Comparison of ENCODE assay signal across 16 cellular contexts in genomic region chr1:197441990-197442389, GRCh38.
DNase-seq lines count a peak whose midpoint lies in the region; ATAC-seq, FAIRE-seq and TF ChIP-seq lines count a peak whose summit lies in the region.
"Had no signal": no experiment of that assay in that cellular context is flagged by ENCODE, and none has a peak within 500 bp of the region (broad histone marks: within the 10 kb centered on the region; RNA-seq: fewer than 3 reads in every experiment).

No MANE protein-coding gene starts in this region.

- H4K20me1 ChIP-seq in neural progenitor cell (ENCODE audit: low read depth), result no peaks in the 10 kb centered on the region
- H4K20me1 ChIP-seq: BLaER1 had no signal

- in situ Hi-C loops in astrocyte of the cerebellum (cut with HindIII; ENCODE audit: low sequenced_read_pairs), result no loop called here

- H3K4me1 Mint-ChIP-seq in neural progenitor cell, result peaks cover 18% of the 10 kb centered on the region
- H3K4me1 Mint-ChIP-seq in activated CD4-positive, alpha-beta memory T cell treated with anti-CD3 and anti-CD28 coated beads, Interleukin-2, amount 10 ng/mL, durations not matched to agents 7 days and 5 days, result no peaks in the 10 kb centered on the region
- H3K4me1 Mint-ChIP-seq: activated naive CD8-positive, alpha-beta T cell treated with anti-CD3 and anti-CD28 coated beads for 36 hours; naive thymus-derived CD8-positive, alpha-beta T cell had no signal

- 22 to 24% (median 23%) methylated on average over 8 of the region's 8 CpGs for WGBS in heart left ventricle, 4 donors

- intact Hi-C loops in heart left ventricle (cut with DNase I), result no loop called here

- ATAC-seq in heart left ventricle, result peak in 3 of 4 donors; percentile 37 to 78 (median 75)
- ATAC-seq: naive thymus-derived CD8-positive, alpha-beta T cell had no signal

- POLR2A ChIA-PET in activated CD4-positive, alpha-beta memory T cell treated with anti-CD3 and anti-CD28 coated beads, Interleukin-2, amount 10 ng/mL, durations not matched to agents 7 days and 5 days (lab: Charles Lee), result no interaction called here

- no peaks in the 10 kb centered on the region for H3K9me3 Mint-ChIP-seq in neural progenitor cell
- H3K9me3 Mint-ChIP-seq in activated CD4-positive, alpha-beta memory T cell treated with anti-CD3 and anti-CD28 coated beads, Interleukin-2, amount 10 ng/mL, durations not matched to agents 7 days and 5 days, result no peaks in the 10 kb centered on the region
- H3K9me3 Mint-ChIP-seq: activated naive CD8-positive, alpha-beta T cell treated with anti-CD3 and anti-CD28 coated beads for 36 hours; naive thymus-derived CD8-positive, alpha-beta T cell had no signal

- peak; percentile 18 for DNase-seq in EL
- DNase-seq in astrocyte of the cerebellum (ENCODE audit: low read depth), result peak; percentile 59
- peak in 4 of 5 donors; percentile 18 to 57 (median 50) for DNase-seq in heart left ventricle
- DNase-seq in neural progenitor cell (ENCODE audit: low spot score), result peak; percentile 30
- no peak for DNase-seq in NCI-H1436 treated with DMSO at 0.1 percent for 48 hours (lab: John Stamatoyannopoulos, UW)
- DNase-seq in LoVo (ENCODE audit: low spot score), result no peak
- no peak for DNase-seq in urothelium cell line (ENCODE audit: low spot score)
- no peak for DNase-seq in activated CD4-positive, alpha-beta memory T cell treated with anti-CD3 and anti-CD28 coated beads, Interleukin-2, amount 10 ng/mL, durations not matched to agents 7 days and 5 days
- DNase-seq: activated CD8-positive, alpha-beta memory T cell treated with anti-CD3 and anti-CD28 coated beads, Interleukin-2, amount 50 U/mL, for 4 hours; activated naive CD8-positive, alpha-beta T cell treated with anti-CD3 and anti-CD28 coated beads for 36 hours; GF-D8; MV-4-11; naive thymus-derived CD8-positive, alpha-beta T cell; NCI-H510A had no signal

- H3K27me3 ChIP-seq in heart left ventricle (no peaks in the 10 kb centered on the region), neural progenitor cell (no peaks in the 10 kb centered on the region)
- H3K27me3 ChIP-seq: BLaER1 had no signal

- H3K36me3 Mint-ChIP-seq in neural progenitor cell, result no peaks in the 10 kb centered on the region
- no peaks in the 10 kb centered on the region for H3K36me3 Mint-ChIP-seq in activated CD4-positive, alpha-beta memory T cell treated with anti-CD3 and anti-CD28 coated beads, Interleukin-2, amount 10 ng/mL, durations not matched to agents 7 days and 5 days (ENCODE audit: low read depth)
- H3K36me3 Mint-ChIP-seq: activated naive CD8-positive, alpha-beta T cell treated with anti-CD3 and anti-CD28 coated beads for 36 hours had no signal

- H3K4me2 ChIP-seq in neural progenitor cell, result no peak overlapping the region
- H3K4me2 ChIP-seq: BLaER1 had no signal

- TF ChIP-seq POLR2A in heart left ventricle (IDR thresholded peaks at IDR 0.05), result no peak

- CTCF ChIA-PET in activated CD4-positive, alpha-beta memory T cell treated with anti-CD3 and anti-CD28 coated beads, Interleukin-2, amount 10 ng/mL, durations not matched to agents 7 days and 5 days (lab: Charles Lee), result no interaction called here

- H3K9ac ChIP-seq in neural progenitor cell, result no peak overlapping the region
- H3K9ac ChIP-seq: BLaER1 had no signal

- H3K27ac Mint-ChIP-seq in neural progenitor cell, result no peak overlapping the region
- H3K27ac Mint-ChIP-seq in activated CD4-positive, alpha-beta memory T cell treated with anti-CD3 and anti-CD28 coated beads, Interleukin-2, amount 10 ng/mL, durations not matched to agents 7 days and 5 days, result no peak overlapping the region
- H3K27ac Mint-ChIP-seq: activated naive CD8-positive, alpha-beta T cell treated with anti-CD3 and anti-CD28 coated beads for 36 hours; naive thymus-derived CD8-positive, alpha-beta T cell had no signal

- H3K27me3 Mint-ChIP-seq in neural progenitor cell (ENCODE audit: insufficient read depth, low read depth), result peaks cover 2% of the 10 kb centered on the region
- peaks cover 2% of the 10 kb centered on the region for H3K27me3 Mint-ChIP-seq in activated CD4-positive, alpha-beta memory T cell treated with anti-CD3 and anti-CD28 coated beads, Interleukin-2, amount 10 ng/mL, durations not matched to agents 7 days and 5 days
- H3K27me3 Mint-ChIP-seq: activated naive CD8-positive, alpha-beta T cell treated with anti-CD3 and anti-CD28 coated beads for 36 hours had no signal

- H2AFZ ChIP-seq in neural progenitor cell (replicated peaks), result peak overlapping the region; percentile 76

- H3K9me3 ChIP-seq in heart left ventricle (no peaks in the 10 kb centered on the region), neural progenitor cell (ENCODE audit: low read depth) (no peaks in the 10 kb centered on the region)
- H3K9me3 ChIP-seq: BLaER1 had no signal

- no peaks in the 10 kb centered on the region for H3K79me2 ChIP-seq in neural progenitor cell (ENCODE audit: low read depth)

- TF ChIP-seq CTCF in astrocyte of the cerebellum (IDR thresholded peaks at IDR 0.05; ENCODE audit: low read depth, low read length, missing control alignments) (no peak), heart left ventricle (IDR thresholded peaks at IDR 0.05) (no peak), neural progenitor cell (IDR thresholded peaks at IDR 0.05) (no peak)

- H3K27ac ChIP-seq in heart left ventricle (no peak overlapping the region), neural progenitor cell (no peak overlapping the region)
- H3K27ac ChIP-seq: BLaER1, RWPE1 had no signal

- H3F3A ChIP-seq in neural progenitor cell (ENCODE audit: low read depth), result no peaks in the 10 kb centered on the region

- no peak overlapping the region for H3K4me3 Mint-ChIP-seq in neural progenitor cell
- no peak overlapping the region for H3K4me3 Mint-ChIP-seq in activated CD4-positive, alpha-beta memory T cell treated with anti-CD3 and anti-CD28 coated beads, Interleukin-2, amount 10 ng/mL, durations not matched to agents 7 days and 5 days
- H3K4me3 Mint-ChIP-seq: activated naive CD8-positive, alpha-beta T cell treated with anti-CD3 and anti-CD28 coated beads for 36 hours; naive thymus-derived CD8-positive, alpha-beta T cell had no signal

- no peak overlapping the region for H3K4me3 ChIP-seq in astrocyte of the cerebellum (ENCODE audit: low read depth, low read length)
- H3K4me3 ChIP-seq in heart left ventricle, result no peak overlapping the region
- no peak overlapping the region for H3K4me3 ChIP-seq in neural progenitor cell
- H3K4me3 ChIP-seq: BLaER1 had no signal

- H3K36me3 ChIP-seq in heart left ventricle (no peaks in the 10 kb centered on the region), neural progenitor cell (no peaks in the 10 kb centered on the region)
- H3K36me3 ChIP-seq: BLaER1 had no signal

- FAIRE-seq in urothelium cell line (lab: Jason Lieb, UNC), result no peak

- no peaks in the 10 kb centered on the region for H3K4me1 ChIP-seq in heart left ventricle
- H3K4me1 ChIP-seq in neural progenitor cell, result no peaks in the 10 kb centered on the region
- H3K4me1 ChIP-seq: BLaER1 had no signal

Comparison
In these comparisons a context has a peak if more than half of its experiments do, and no peak if none do; other contexts are left out.
1. DNase-seq: peak in EL (single experiment), astrocyte of the cerebellum (single experiment), heart left ventricle (4 of 5) and neural progenitor cell (single experiment); none in NCI-H1436 treated with DMSO at 0.1 percent for 48 hours (single experiment), LoVo (single experiment), urothelium cell line (single experiment) and activated CD4-positive, alpha-beta memory T cell treated with anti-CD3 and anti-CD28 coated beads, Interleukin-2, amount 10 ng/mL, durations not matched to agents 7 days and 5 days (single experiment).